ENCODE assay signal across 11 cellular contexts in the genomic region with DNA sequence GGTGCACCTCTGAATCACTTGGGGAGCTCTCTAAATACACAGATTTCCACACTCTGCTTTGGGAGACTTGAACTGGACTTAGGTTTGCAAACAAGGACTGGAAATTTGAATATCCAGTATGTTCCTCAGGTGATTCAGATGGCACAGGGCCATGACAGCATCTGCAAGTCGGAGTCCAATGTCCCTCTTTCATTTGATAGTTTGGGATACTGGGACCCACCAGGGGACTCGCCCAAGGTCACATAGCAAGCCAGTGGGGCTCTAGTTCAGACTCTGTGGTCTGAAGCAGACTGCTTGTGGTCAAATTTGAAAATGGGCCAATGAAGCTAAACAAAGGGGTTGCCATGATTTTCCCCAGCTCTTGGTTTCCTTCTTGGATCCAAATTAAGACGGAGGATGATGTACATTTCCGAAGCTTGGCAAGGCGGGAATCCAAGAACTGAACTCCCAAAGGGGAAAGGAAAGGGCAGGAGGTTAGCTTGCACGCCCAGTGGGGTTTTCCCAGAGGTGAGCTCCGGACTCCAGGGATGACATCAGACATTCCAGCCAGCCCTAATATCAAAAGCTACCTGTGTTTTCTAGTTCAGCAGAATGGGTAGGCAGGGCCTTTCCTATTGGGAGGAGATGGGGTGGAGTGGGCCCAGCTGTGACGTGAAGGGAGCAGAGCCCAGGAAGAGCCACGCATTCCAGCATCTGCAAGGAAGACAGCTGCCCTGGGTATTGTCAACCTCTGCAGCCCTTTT. TPM values are rescaled to one million over a fixed set of nuclear protein-coding genes. Genes with fewer than 3 reads are reported as not detected.
DNase-seq lines count a peak whose midpoint lies in the region; ATAC-seq and TF ChIP-seq lines count a peak whose summit lies in the region.
"Had no signal": no experiment of that assay in that cellular context is flagged by ENCODE, and none has a peak within 500 bp of the region (broad histone marks: within the 10 kb centered on the region; RNA-seq: fewer than 3 reads in every experiment).

No MANE protein-coding gene starts in this region.

- no peak for ATAC-seq in GM19328 (IDR thresholded peaks at IDR 0.05; ENCODE audit: unreplicated experiment)

- 51 to 73% (median 53%) methylated on average over 9 of the region's 9 CpGs for WGBS in adipose tissue, 3 donors

- POLR2A ChIA-PET in HEK293T (lab: Yijun Ruan, JAX) = interaction anchor here (1.3 kb wide), 1 partner anchor 14 kb away, joined by 3 read pairs; no protein-coding TSS in a partner anchor

- H3K4me1 ChIP-seq in left ventricle myocardium inferior = peaks cover 68% of the 10 kb centered on the region
- peaks cover 45% of the 10 kb centered on the region for H3K4me1 ChIP-seq in rectal smooth muscle tissue (ENCODE audit: control insufficient read depth, insufficient read depth, low read length)

- no peaks in the 10 kb centered on the region for H3K9me3 ChIP-seq in left ventricle myocardium inferior (replicated peaks)

- H3K36me3 ChIP-seq in left ventricle myocardium inferior (no peaks in the 10 kb centered on the region), rectal smooth muscle tissue (ENCODE audit: control insufficient read depth, insufficient read depth, low read length) (no peaks in the 10 kb centered on the region)

- H3K4me3 ChIP-seq in left ventricle myocardium inferior (no peak overlapping the region), rectal smooth muscle tissue (ENCODE audit: low read length) (no peak overlapping the region)

- H3K27ac ChIP-seq in adipose tissue (ENCODE audit: low read depth, low read length) = peak overlapping the region; percentile 70
- peak overlapping the region; percentile 93 for H3K27ac ChIP-seq in left ventricle myocardium inferior (replicated peaks)
- peak overlapping the region; percentile 95 for H3K27ac ChIP-seq in rectal smooth muscle tissue (ENCODE audit: low read depth, low read length)

- no peak overlapping the region for H3K9ac ChIP-seq in rectal smooth muscle tissue (ENCODE audit: low read length)

- intact Hi-C loops in left ventricle myocardium inferior (cut with micrococcal nuclease) = no loop called here

- H3K27me3 ChIP-seq in left ventricle myocardium inferior (ENCODE audit: low read depth) (no peaks in the 10 kb centered on the region), rectal smooth muscle tissue (ENCODE audit: control insufficient read depth, insufficient read depth, low read length) (no peaks in the 10 kb centered on the region)

- CTCF ChIA-PET in HEK293T (lab: Yijun Ruan, JAX) = interaction anchor here (0.6 kb wide), 1 partner anchor 471 kb away, joined by 6 read pairs; no protein-coding TSS in a partner anchor

- TF ChIP-seq CTCF in left ventricle myocardium inferior (IDR thresholded peaks at IDR 0.05; ENCODE audit: borderline replicate concordance) = no peak

- DNase-seq in EL = peak; percentile 70
- no peak for DNase-seq in left ventricle myocardium inferior
- no peak for DNase-seq in stimulated activated CD8-positive, alpha-beta memory T cell treated with anti-CD3 and anti-CD28 coated beads, Interleukin-4, amount 100 ng/mL, for 48 hours
- no peak for DNase-seq in HEK293T (ENCODE audit: extremely low spot score)
- DNase-seq in ureter (ENCODE audit: low spot score) = no peak
- DNase-seq: activated CD4-positive, CD25-positive, alpha-beta regulatory T cell; caudate nucleus; NCI-H524 had no signal

TF ChIP-seq in HEK293T, 16 proteins besides CTCF, POLR2A, EP300 and RAD21:
- TF ChIP-seq FOXM1 (IDR thresholded peaks at IDR 0.05; ENCODE audit: borderline replicate concordance) (no peak), BHLHE40 (IDR thresholded peaks at IDR 0.05; ENCODE audit: borderline replicate concordance) (no peak), ARNT (IDR thresholded peaks at IDR 0.05) (no peak), ELF4 (IDR thresholded peaks at IDR 0.05) (no peak), CTBP1 (IDR thresholded peaks at IDR 0.05; ENCODE audit: borderline replicate concordance) (no peak), NFRKB (IDR thresholded peaks at IDR 0.05) (no peak), L3MBTL2 (conservative IDR thresholded peaks at IDR 0.05) (no peak), LEF1 (IDR thresholded peaks at IDR 0.05; ENCODE audit: borderline replicate concordance) (no peak), FOXK2 (IDR thresholded peaks at IDR 0.05) (no peak)
- TF ChIP-seq, protein P1, sequence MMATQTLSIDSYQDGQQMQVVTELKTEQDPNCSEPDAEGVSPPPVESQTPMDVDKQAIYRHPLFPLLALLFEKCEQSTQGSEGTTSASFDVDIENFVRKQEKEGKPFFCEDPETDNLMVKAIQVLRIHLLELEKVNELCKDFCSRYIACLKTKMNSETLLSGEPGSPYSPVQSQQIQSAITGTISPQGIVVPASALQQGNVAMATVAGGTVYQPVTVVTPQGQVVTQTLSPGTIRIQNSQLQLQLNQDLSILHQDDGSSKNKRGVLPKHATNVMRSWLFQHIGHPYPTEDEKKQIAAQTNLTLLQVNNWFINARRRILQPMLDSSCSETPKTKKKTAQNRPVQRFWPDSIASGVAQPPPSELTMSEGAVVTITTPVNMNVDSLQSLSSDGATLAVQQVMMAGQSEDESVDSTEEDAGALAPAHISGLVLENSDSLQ (IDR thresholded peaks at IDR 0.05) = no peak

RNA-seq across cellular contexts. Expression of gene SYS1, which starts 3.4 kb away (rescaled TPM):
- 10 to 100 TPM; 13.2 to 29.5 (median 21.6) TPM for polyA plus RNA-seq in adipose tissue
- 20.8 TPM for total RNA-seq in left ventricle myocardium inferior
- 28.8 TPM for total RNA-seq in ureter

RNA-seq across cellular contexts. Expression of gene SDC4, which starts 11.4 kb away (rescaled TPM):
- 100 to 1,000 TPM in 1 of 3 donors, 10 to 100 TPM in 2; 25.0 to 105 (median 51.1) TPM for polyA plus RNA-seq in adipose tissue
- 77.4 TPM for total RNA-seq in left ventricle myocardium inferior
- total RNA-seq in ureter = 215 TPM

RNA-seq across cellular contexts. Expression of gene TP53TG5, which starts 18.5 kb away (rescaled TPM):
- under 1 TPM in 2 of 3 donors, not detected in 1; 0.02 to 0.04 TPM for polyA plus RNA-seq in adipose tissue
- total RNA-seq in left ventricle myocardium inferior (0.80 TPM), ureter (1.2 TPM)

RNA-seq across cellular contexts. Expression of gene DBNDD2, which starts 48.5 kb away (rescaled TPM):
- 10 to 100 TPM; 29.0 to 48.0 (median 31.3) TPM for polyA plus RNA-seq in adipose tissue
- total RNA-seq in left ventricle myocardium inferior (362 TPM), ureter (63.0 TPM)

RNA-seq across cellular contexts. Expression of gene MATN4, which starts 51.5 kb away (rescaled TPM):
- polyA plus RNA-seq in adipose tissue = 1 to 10 TPM in 1 of 3 donors, under 1 TPM in 1, not detected in 1; 0.07 to 4.8 TPM
- total RNA-seq in left ventricle myocardium inferior (not detected), ureter (not detected)
